In the genomic region with DNA sequence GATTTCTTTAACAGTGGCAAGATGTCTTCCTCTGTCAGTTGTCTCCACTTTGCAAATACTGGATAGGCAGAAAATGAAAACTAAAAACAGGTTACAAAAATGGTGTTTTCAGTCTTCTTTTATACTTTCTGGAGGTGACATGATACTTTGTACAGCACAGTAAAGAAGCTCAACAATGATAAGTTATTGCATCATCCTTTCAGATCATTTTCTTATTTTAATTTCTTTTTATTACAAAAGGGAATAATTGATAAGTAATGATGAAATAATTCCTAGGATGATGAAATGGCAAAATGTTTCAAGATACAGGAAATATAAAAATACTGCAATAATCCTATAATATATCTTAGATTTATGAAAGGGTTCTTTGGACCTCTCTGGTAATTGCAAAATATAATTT, we compare ENCODE assay signal across 1 cellular context.
TF ChIP-seq lines count a peak whose summit lies in the region.

No MANE protein-coding gene starts in this region.

TF ChIP-seq in H1, 55 proteins besides CTCF, POLR2A, EP300 and RAD21 (continued from another document):
- TF ChIP-seq, protein P1, sequence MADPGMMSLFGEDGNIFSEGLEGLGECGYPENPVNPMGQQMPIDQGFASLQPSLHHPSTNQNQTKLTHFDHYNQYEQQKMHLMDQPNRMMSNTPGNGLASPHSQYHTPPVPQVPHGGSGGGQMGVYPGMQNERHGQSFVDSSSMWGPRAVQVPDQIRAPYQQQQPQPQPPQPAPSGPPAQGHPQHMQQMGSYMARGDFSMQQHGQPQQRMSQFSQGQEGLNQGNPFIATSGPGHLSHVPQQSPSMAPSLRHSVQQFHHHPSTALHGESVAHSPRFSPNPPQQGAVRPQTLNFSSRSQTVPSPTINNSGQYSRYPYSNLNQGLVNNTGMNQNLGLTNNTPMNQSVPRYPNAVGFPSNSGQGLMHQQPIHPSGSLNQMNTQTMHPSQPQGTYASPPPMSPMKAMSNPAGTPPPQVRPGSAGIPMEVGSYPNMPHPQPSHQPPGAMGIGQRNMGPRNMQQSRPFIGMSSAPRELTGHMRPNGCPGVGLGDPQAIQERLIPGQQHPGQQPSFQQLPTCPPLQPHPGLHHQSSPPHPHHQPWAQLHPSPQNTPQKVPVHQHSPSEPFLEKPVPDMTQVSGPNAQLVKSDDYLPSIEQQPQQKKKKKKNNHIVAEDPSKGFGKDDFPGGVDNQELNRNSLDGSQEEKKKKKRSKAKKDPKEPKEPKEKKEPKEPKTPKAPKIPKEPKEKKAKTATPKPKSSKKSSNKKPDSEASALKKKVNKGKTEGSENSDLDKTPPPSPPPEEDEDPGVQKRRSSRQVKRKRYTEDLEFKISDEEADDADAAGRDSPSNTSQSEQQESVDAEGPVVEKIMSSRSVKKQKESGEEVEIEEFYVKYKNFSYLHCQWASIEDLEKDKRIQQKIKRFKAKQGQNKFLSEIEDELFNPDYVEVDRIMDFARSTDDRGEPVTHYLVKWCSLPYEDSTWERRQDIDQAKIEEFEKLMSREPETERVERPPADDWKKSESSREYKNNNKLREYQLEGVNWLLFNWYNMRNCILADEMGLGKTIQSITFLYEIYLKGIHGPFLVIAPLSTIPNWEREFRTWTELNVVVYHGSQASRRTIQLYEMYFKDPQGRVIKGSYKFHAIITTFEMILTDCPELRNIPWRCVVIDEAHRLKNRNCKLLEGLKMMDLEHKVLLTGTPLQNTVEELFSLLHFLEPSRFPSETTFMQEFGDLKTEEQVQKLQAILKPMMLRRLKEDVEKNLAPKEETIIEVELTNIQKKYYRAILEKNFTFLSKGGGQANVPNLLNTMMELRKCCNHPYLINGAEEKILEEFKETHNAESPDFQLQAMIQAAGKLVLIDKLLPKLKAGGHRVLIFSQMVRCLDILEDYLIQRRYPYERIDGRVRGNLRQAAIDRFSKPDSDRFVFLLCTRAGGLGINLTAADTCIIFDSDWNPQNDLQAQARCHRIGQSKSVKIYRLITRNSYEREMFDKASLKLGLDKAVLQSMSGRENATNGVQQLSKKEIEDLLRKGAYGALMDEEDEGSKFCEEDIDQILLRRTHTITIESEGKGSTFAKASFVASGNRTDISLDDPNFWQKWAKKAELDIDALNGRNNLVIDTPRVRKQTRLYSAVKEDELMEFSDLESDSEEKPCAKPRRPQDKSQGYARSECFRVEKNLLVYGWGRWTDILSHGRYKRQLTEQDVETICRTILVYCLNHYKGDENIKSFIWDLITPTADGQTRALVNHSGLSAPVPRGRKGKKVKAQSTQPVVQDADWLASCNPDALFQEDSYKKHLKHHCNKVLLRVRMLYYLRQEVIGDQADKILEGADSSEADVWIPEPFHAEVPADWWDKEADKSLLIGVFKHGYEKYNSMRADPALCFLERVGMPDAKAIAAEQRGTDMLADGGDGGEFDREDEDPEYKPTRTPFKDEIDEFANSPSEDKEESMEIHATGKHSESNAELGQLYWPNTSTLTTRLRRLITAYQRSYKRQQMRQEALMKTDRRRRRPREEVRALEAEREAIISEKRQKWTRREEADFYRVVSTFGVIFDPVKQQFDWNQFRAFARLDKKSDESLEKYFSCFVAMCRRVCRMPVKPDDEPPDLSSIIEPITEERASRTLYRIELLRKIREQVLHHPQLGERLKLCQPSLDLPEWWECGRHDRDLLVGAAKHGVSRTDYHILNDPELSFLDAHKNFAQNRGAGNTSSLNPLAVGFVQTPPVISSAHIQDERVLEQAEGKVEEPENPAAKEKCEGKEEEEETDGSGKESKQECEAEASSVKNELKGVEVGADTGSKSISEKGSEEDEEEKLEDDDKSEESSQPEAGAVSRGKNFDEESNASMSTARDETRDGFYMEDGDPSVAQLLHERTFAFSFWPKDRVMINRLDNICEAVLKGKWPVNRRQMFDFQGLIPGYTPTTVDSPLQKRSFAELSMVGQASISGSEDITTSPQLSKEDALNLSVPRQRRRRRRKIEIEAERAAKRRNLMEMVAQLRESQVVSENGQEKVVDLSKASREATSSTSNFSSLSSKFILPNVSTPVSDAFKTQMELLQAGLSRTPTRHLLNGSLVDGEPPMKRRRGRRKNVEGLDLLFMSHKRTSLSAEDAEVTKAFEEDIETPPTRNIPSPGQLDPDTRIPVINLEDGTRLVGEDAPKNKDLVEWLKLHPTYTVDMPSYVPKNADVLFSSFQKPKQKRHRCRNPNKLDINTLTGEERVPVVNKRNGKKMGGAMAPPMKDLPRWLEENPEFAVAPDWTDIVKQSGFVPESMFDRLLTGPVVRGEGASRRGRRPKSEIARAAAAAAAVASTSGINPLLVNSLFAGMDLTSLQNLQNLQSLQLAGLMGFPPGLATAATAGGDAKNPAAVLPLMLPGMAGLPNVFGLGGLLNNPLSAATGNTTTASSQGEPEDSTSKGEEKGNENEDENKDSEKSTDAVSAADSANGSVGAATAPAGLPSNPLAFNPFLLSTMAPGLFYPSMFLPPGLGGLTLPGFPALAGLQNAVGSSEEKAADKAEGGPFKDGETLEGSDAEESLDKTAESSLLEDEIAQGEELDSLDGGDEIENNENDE (IDR thresholded peaks at IDR 0.05; ENCODE audit: insufficient replicate concordance, low read length) = no peak
